Comparison of ENCODE assay signal across 8 cellular contexts in the genomic region with DNA sequence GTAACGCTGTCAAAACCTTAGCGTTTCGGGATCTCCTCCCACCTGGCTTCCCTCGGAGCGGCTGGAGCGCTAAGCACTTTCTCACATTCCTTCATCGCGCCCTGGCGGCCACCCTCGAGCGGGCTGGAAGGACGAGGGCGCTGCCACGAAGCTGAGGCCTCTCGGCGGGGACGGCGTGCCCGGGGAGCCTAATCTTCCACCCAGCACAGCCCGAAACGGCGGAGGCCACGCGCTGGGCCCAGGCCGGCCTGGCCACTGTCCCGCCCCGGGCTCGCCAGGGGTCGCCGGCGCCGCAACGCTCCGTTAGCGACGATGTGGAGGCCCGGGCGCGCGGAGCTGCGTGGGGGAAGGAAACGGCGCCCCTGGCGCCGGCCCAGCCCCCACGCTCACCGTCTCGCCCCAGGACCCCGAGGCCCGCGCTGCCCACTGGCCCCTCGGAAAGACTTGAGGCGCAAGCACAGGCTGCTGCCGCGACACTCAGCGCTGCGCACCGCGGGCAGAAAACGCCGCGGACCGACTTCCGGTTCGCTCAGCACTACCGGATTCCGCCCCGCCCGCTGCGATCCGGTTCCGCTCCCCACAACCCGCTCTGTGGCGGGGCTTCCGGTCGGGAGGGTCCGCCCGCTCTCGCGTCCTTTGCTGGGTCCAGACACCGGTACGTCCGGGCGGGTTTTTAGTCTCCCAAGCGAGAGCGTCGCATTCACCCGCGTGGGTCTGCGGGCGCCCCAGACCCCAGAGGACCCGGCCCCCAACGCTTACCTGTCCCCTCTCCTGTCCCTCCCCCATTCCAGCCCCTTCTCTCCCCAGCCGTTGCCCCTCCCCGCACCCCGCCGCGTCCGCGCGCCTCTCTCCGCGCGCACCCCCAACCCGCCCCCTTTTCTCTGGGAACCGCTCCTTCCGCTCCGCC.
DNase-seq lines count a peak whose midpoint lies in the region; ATAC-seq and TF ChIP-seq lines count a peak whose summit lies in the region.

A gene with protein sequence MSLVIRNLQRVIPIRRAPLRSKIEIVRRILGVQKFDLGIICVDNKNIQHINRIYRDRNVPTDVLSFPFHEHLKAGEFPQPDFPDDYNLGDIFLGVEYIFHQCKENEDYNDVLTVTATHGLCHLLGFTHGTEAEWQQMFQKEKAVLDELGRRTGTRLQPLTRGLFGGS (plus strand): TSS at position 582 of the 907 bp plus-strand sequence. CDS start 572 bp downstream, outside the sequence.

- H3K36me3 ChIP-seq in RWPE2 (ENCODE audit: low read depth), result peaks cover 54% of the 10 kb centered on the region

- H3K4me1 Mint-ChIP-seq in nephron, result peaks cover 33% of the 10 kb centered on the region

- no peaks in the 10 kb centered on the region for H3K27me3 ChIP-seq in RWPE2 (ENCODE audit: insufficient read depth, poor library complexity, severe bottlenecking)

- peak; percentile 93 for ATAC-seq in RWPE2 (ENCODE audit: low read depth)
- peak; percentile 95 for ATAC-seq in stimulated activated naive CD8-positive, alpha-beta T cell treated with anti-CD3 and anti-CD28 coated beads, Interleukin-15, Interleukin-2, amounts not matched to agents 100 U/mL and 50 U/mL, for 24 hours

- peak within 1 kb of the TSS; percentile 87 for H3K27ac ChIP-seq in RWPE2 (ENCODE audit: poor library complexity, severe bottlenecking)

- H3K9me3 Mint-ChIP-seq in nephron, result no peaks in the 10 kb centered on the region

- H3K4me3 ChIP-seq in LNCaP clone FGC (ENCODE audit: low read depth, low read length) (peak within 1 kb of the TSS; percentile 57), RWPE2 (ENCODE audit: severe bottlenecking) (peak within 1 kb of the TSS; percentile 92), fibroblast of pulmonary artery (replicated peaks; ENCODE audit: low read depth, low read length) (peak within 1 kb of the TSS; percentile 87)

- peak within 1 kb of the TSS; percentile 91 to 98 (median 97) for H3K27ac Mint-ChIP-seq in nephron

- no peaks in the 10 kb centered on the region for H3K9me3 ChIP-seq in RWPE2 (ENCODE audit: severe bottlenecking)

- H3K36me3 Mint-ChIP-seq in nephron (ENCODE audit: low read depth), result peaks cover 50% of the 10 kb centered on the region

- peaks cover 23% of the 10 kb centered on the region for H3K4me1 ChIP-seq in RWPE2 (ENCODE audit: insufficient read depth, poor library complexity, severe bottlenecking)

- peak within 1 kb of the TSS; percentile 93 to 97 (median 95) for H3K4me3 Mint-ChIP-seq in nephron

- H3K27me3 Mint-ChIP-seq in nephron (ENCODE audit: low read depth), result no peaks in the 10 kb centered on the region

- DNase-seq in ELF-1 (ENCODE audit: low read depth, low spot score) (peak; percentile 94), GOT3 (lab: John Stamatoyannopoulos, UW) (peak; percentile 66), LNCaP clone FGC (ENCODE audit: low read depth) (peak; percentile 64), RWPE2 (ENCODE audit: low spot score) (peak; percentile 92), fibroblast of pulmonary artery (ENCODE audit: low read depth) (peak; percentile 94)
- peak; percentile 83 for DNase-seq in activated T-helper 9 cell treated with anti-CD3 and anti-CD28 coated beads, Interleukin-2, amount 50 U/mL, for 16 hours (ENCODE audit: low read depth)
- DNase-seq in stimulated activated naive CD8-positive, alpha-beta T cell treated with anti-CD3 and anti-CD28 coated beads, Interleukin-15, Interleukin-2, amounts not matched to agents 100 U/mL and 50 U/mL, for 24 hours, result peak; percentile 92

- TF ChIP-seq CTCF in LNCaP clone FGC (IDR thresholded peaks at IDR 0.05; ENCODE audit: control insufficient read depth, extremely low read depth, insufficient read depth), result peak; percentile 21; the same call in 1 of the 2 replicates
- TF ChIP-seq CTCF in RWPE2 (IDR thresholded peaks at IDR 0.05; ENCODE audit: poor library complexity, severe bottlenecking), result no peak
- TF ChIP-seq CTCF in fibroblast of pulmonary artery (IDR thresholded peaks at IDR 0.05; ENCODE audit: low read length, missing control alignments), result peak; percentile 37
- peak; percentile 27 to 51 (median 30) for TF ChIP-seq CTCF in nephron (IDR thresholded peaks at IDR 0.05; ENCODE audit: unreplicated experiment in 3 of 3)

Comparison
In these comparisons a context has a peak if more than half of its experiments do, and no peak if none do; other contexts are left out.
1. Peak in every context shown above with its lines: DNase-seq, ATAC-seq, H3K4me3 ChIP-seq and H3K27ac ChIP-seq.